30 cellular contexts compared by ENCODE assay signal in the genomic region with DNA sequence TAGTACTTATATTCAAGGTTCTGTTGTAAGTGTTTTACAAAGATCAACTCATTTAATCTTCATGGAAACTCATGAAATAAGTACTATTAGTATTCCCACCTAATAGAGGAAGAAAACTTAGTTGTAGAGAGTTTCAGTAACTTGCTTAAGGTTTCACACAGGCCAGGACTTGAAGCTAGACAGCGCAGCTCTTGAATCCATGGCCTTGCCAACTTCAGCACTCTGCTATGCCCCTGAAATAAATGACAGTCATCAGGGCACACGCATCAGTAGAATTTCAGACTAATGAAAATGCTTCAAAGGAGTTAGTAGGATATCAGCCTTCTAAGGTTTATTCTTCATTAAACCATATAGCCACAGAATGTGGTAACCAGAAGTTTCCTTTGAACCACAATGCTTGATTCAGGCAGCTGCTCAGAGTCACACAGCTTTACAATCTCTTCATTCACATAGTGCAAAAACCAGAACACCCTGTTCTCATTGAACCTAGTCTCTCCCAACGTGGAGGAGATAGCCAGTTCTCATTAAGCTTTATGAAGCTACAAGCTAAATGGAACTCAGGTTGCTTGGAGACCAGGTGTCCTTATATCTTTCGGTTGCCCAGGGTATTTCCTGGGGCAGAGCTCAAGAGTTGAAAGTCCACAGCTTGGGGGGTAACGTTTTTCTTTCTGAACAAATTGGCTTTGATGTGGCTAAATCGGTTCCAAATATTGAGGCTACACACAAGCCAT. TPM values are rescaled to one million over a fixed set of nuclear protein-coding genes. Genes with fewer than 3 reads are reported as not detected.
DNase-seq lines count a peak whose midpoint lies in the region; FAIRE-seq and TF ChIP-seq lines count a peak whose summit lies in the region.
"Had no signal": no experiment of that assay in that cellular context is flagged by ENCODE, and none has a peak within 500 bp of the region (broad histone marks: within the 10 kb centered on the region; RNA-seq: fewer than 3 reads in every experiment).

No MANE protein-coding gene starts in this region.

- H3K36me3 ChIP-seq in BLaER1 treated with 17β-estradiol and CSF1 and Interleukin-3, amounts not matched to agents 10 nM and 100 nM: no peaks in the 10 kb centered on the region
- H3K36me3 ChIP-seq in OCI-LY3 (replicated peaks; ENCODE audit: low read depth, low read length) (no peaks in the 10 kb centered on the region), neural progenitor cell (no peaks in the 10 kb centered on the region), esophagus squamous epithelium (no peaks in the 10 kb centered on the region)
- H3K36me3 ChIP-seq: left lung, pancreas, sigmoid colon, uterus had no signal

- FAIRE-seq in GM18507 (lab: Jason Lieb, UNC): peak; percentile 24

- no peaks in the 10 kb centered on the region for H3K36me3 Mint-ChIP-seq in neural progenitor cell
- H3K36me3 Mint-ChIP-seq: brain; natural killer cell treated with Interleukin-12 subunit alpha and Interleukin-12 subunit beta and Interleukin-15 and Interleukin-18, amount 100 ng/mL, for 72 hours; T-cell had no signal

- 65% methylated on average over 6 of the region's 6 CpGs for WGBS in esophagus squamous epithelium, 2 donors

- H3K9me3 Mint-ChIP-seq in neural progenitor cell: peaks cover 7% of the 10 kb centered on the region
- H3K9me3 Mint-ChIP-seq: activated CD8-positive, alpha-beta T cell treated with anti-CD3 and anti-CD28 coated beads for 36 hours had no signal

- H3K4me1 Mint-ChIP-seq in neural progenitor cell: no peaks in the 10 kb centered on the region
- H3K4me1 Mint-ChIP-seq: endodermal cell, T-cell had no signal

- H3K4me2 ChIP-seq in BLaER1 treated with 17β-estradiol and CSF1 and Interleukin-3, amounts not matched to agents 10 nM and 100 nM: peak overlapping the region in 7 of 11 experiments; percentile 4 to 70 (median 36); a peak in 10 of 22 replicates
- H3K4me2 ChIP-seq in OCI-LY3 (ENCODE audit: low read length): no peak overlapping the region
- no peak overlapping the region for H3K4me2 ChIP-seq in neural progenitor cell

- TF ChIP-seq CTCF in OCI-LY3 (IDR thresholded peaks at IDR 0.05; ENCODE audit: low read depth, low read length): no peak
- TF ChIP-seq CTCF in neural progenitor cell (IDR thresholded peaks at IDR 0.05): no peak
- no peak for TF ChIP-seq CTCF in esophagus squamous epithelium (IDR thresholded peaks at IDR 0.05)

- no peak for TF ChIP-seq POLR2A in esophagus squamous epithelium (IDR thresholded peaks at IDR 0.05)

- intact Hi-C loops in esophagus squamous epithelium (cut with DNase I): no loop called here

- peak overlapping the region; percentile 5 for H2AFZ ChIP-seq in OCI-LY3 (ENCODE audit: low read depth, low read length)
- peak overlapping the region; percentile 1 for H2AFZ ChIP-seq in neural progenitor cell (replicated peaks)

- H3K27me3 Mint-ChIP-seq in neural progenitor cell (ENCODE audit: insufficient read depth, low read depth): peaks cover 6% of the 10 kb centered on the region
- H3K27me3 Mint-ChIP-seq: activated CD8-positive, alpha-beta T cell treated with anti-CD3 and anti-CD28 coated beads for 36 hours; brain; natural killer cell treated with Interleukin-12 subunit alpha and Interleukin-12 subunit beta and Interleukin-15 and Interleukin-18, amount 100 ng/mL, for 72 hours had no signal

- no peak overlapping the region for H3K27ac ChIP-seq in BLaER1 treated with 17β-estradiol and CSF1 and Interleukin-3, amounts not matched to agents 10 nM and 100 nM
- H3K27ac ChIP-seq in OCI-LY3 (ENCODE audit: low read length) (no peak overlapping the region), neural progenitor cell (no peak overlapping the region), esophagus squamous epithelium (no peak overlapping the region)
- H3K27ac ChIP-seq: C4-2B, coronary artery, left lung, pancreas, sigmoid colon, uterus had no signal

- H3K27ac Mint-ChIP-seq in neural progenitor cell: no peak overlapping the region
- H3K27ac Mint-ChIP-seq: activated CD8-positive, alpha-beta T cell treated with anti-CD3 and anti-CD28 coated beads for 36 hours; brain; endodermal cell; natural killer cell treated with Interleukin-12 subunit alpha and Interleukin-12 subunit beta and Interleukin-15 and Interleukin-18, amount 100 ng/mL, for 72 hours; T-cell had no signal

- no peaks in the 10 kb centered on the region for H3F3A ChIP-seq in neural progenitor cell (ENCODE audit: low read depth)

- H3K4me1 ChIP-seq in BLaER1 treated with 17β-estradiol and CSF1 and Interleukin-3, amounts not matched to agents 10 nM and 100 nM: peaks cover 3 to 35% (median 9%) of the 10 kb centered on the region in 10 experiments; a peak in 16 of 20 replicates
- H3K4me1 ChIP-seq in OCI-LY3 (ENCODE audit: low read length) (peaks cover 23% of the 10 kb centered on the region), neural progenitor cell (no peaks in the 10 kb centered on the region), esophagus squamous epithelium (peaks cover 0 to 35% (median 0%) of the 10 kb centered on the region in 3 donors)
- H3K4me1 ChIP-seq: uterus had no signal

- DNase-seq in GM18507 (ENCODE audit: extremely low spot score, insufficient read length, low read depth) (no peak), neural progenitor cell (ENCODE audit: low spot score) (no peak), NCI-H82 treated with DMSO at 0.1 percent for 48 hours (lab: John Stamatoyannopoulos, UW; ENCODE audit: unreplicated experiment) (no peak), iPS-NIHi7 (ENCODE audit: extremely low spot score) (no peak), NCI-H446 (lab: John Stamatoyannopoulos, UW) (no peak), esophagus squamous epithelium (lab: John Stamatoyannopoulos, UW) (no peak)
- DNase-seq: ACHN; activated CD4-positive, CD25-positive, alpha-beta regulatory T cell treated with anti-CD3 and anti-CD28 coated beads, Interleukin-2, amount 50 U/mL, for 72 hours; activated gamma-delta T cell; activated T-cell treated with anti-CD3 and anti-CD28 coated beads for 4 hours; endodermal cell; GOT3; left lung; NCI-H1417; NCI-H2171; NCI-H526; OCI-M1; pancreas; SIG-M5; sigmoid colon; T-cell; uterus had no signal

- no peak overlapping the region for H3K9ac ChIP-seq in BLaER1 treated with 17β-estradiol and CSF1 and Interleukin-3, amounts not matched to agents 10 nM and 100 nM
- H3K9ac ChIP-seq in OCI-LY3 (ENCODE audit: low read length) (no peak overlapping the region), neural progenitor cell (no peak overlapping the region)

- H3K4me3 Mint-ChIP-seq in neural progenitor cell: no peak overlapping the region
- H3K4me3 Mint-ChIP-seq: activated CD8-positive, alpha-beta T cell treated with anti-CD3 and anti-CD28 coated beads for 36 hours; brain; endodermal cell; mesothelial cell of epicardium; natural killer cell treated with Interleukin-12 subunit alpha and Interleukin-12 subunit beta and Interleukin-15 and Interleukin-18, amount 100 ng/mL, for 72 hours; T-cell had no signal

- H3K79me2 ChIP-seq in OCI-LY3 (ENCODE audit: low read length) (no peaks in the 10 kb centered on the region), neural progenitor cell (ENCODE audit: low read depth) (no peaks in the 10 kb centered on the region)

- no peaks in the 10 kb centered on the region for H3K27me3 ChIP-seq in BLaER1 treated with 17β-estradiol and CSF1 and Interleukin-3, amounts not matched to agents 10 nM and 100 nM
- H3K27me3 ChIP-seq in OCI-LY3 (ENCODE audit: low read depth, low read length): no peaks in the 10 kb centered on the region
- H3K27me3 ChIP-seq in neural progenitor cell: no peaks in the 10 kb centered on the region
- H3K27me3 ChIP-seq in esophagus squamous epithelium: no peaks in the 10 kb centered on the region
- H3K27me3 ChIP-seq: left lung, pancreas, sigmoid colon, uterus had no signal

- H3K4me3 ChIP-seq in BLaER1 treated with 17β-estradiol and CSF1 and Interleukin-3, amounts not matched to agents 10 nM and 100 nM: no peak overlapping the region
- H3K4me3 ChIP-seq in OCI-LY3 (ENCODE audit: low read length) (no peak overlapping the region), neural progenitor cell (no peak overlapping the region), esophagus squamous epithelium (no peak overlapping the region)
- H3K4me3 ChIP-seq: coronary artery, left lung, pancreas, sigmoid colon, uterus had no signal

- no peaks in the 10 kb centered on the region for H4K20me1 ChIP-seq in BLaER1 treated with 17β-estradiol and CSF1 and Interleukin-3, amounts not matched to agents 10 nM and 100 nM
- H4K20me1 ChIP-seq in OCI-LY3 (ENCODE audit: insufficient read depth, low read length) (no peaks in the 10 kb centered on the region), neural progenitor cell (ENCODE audit: low read depth) (no peaks in the 10 kb centered on the region)

- H3K9me3 ChIP-seq in BLaER1 treated with 17β-estradiol and CSF1 and Interleukin-3, amounts not matched to agents 10 nM and 100 nM (replicated peaks in 1 of 11): peaks cover 10 to 17% (median 13%) of the 10 kb centered on the region in 11 experiments
- no peaks in the 10 kb centered on the region for H3K9me3 ChIP-seq in OCI-LY3 (ENCODE audit: insufficient read depth, low read length)
- no peaks in the 10 kb centered on the region for H3K9me3 ChIP-seq in neural progenitor cell (ENCODE audit: low read depth)
- no peaks in the 10 kb centered on the region for H3K9me3 ChIP-seq in esophagus squamous epithelium
- H3K9me3 ChIP-seq: left lung, pancreas, sigmoid colon, uterus had no signal

RNA-seq across cellular contexts. Expression of a gene that starts 39.7 kb away (rescaled TPM):
- 0.62 and 1.1 TPM in 2 replicates for total RNA-seq in neural progenitor cell (ENCODE audit: low replicate concordance)
- 10 to 100 TPM in 1 of 4 donors, 1 to 10 TPM in 3; 4.8 to 13.5 (median 8.0) TPM for total RNA-seq in esophagus squamous epithelium
- total RNA-seq: activated CD8-positive, alpha-beta T cell treated with anti-CD3 and anti-CD28 coated beads for 36 hours had no signal

Comparison
In these comparisons a context has a peak if more than half of its experiments do, and no peak if none do; other contexts are left out.
1. H3K4me2 ChIP-seq: peak in BLaER1 treated with 17β-estradiol and CSF1 and Interleukin-3, amounts not matched to agents 10 nM and 100 nM (7 of 11); none in OCI-LY3 (single experiment) and neural progenitor cell (single experiment).